ENCODE assay signal across 8 cellular contexts in genomic region chr11:12139144-12139881, GRCh38. TPM values are rescaled to one million over a fixed set of nuclear protein-coding genes. Genes with fewer than 3 reads are reported as not detected.
DNase-seq lines count a peak whose midpoint lies in the region; ATAC-seq and TF ChIP-seq lines count a peak whose summit lies in the region.

No MANE protein-coding gene starts in this region.

- peaks cover 34 to 97% of the 10 kb centered on the region in 2 experiments for H3K79me1 ChIP-seq in IMR-90 (ENCODE audit: low read depth in 1 of 2, low read length in 2 of 2)

- H3K27me3 ChIP-seq in IMR-90 (ENCODE audit: control insufficient read depth, insufficient read depth, low read length) (no peaks in the 10 kb centered on the region), left lung (no peaks in the 10 kb centered on the region), thoracic aorta (replicated peaks; ENCODE audit: insufficient read depth) (no peaks in the 10 kb centered on the region)

- DNase-seq in IMR-90: peak; percentile 94
- DNase-seq in chondrocyte (ENCODE audit: low spot score): no peak
- DNase-seq in left lung: peak in 1 of 2 donors; percentile 40
- peak; percentile 24 for DNase-seq in thoracic aorta (ENCODE audit: low spot score)
- DNase-seq in activated CD8-positive, alpha-beta memory T cell treated with anti-CD3 and anti-CD28 coated beads, Interleukin-2, amount 50 U/mL, for 48 hours: no peak
- no peak for DNase-seq in NOMO-1 (lab: John Stamatoyannopoulos, UW; ENCODE audit: unreplicated experiment in 2 of 2)

- H4K20me1 ChIP-seq in IMR-90 (ENCODE audit: insufficient read depth, low read length): peaks cover 75% of the 10 kb centered on the region

- peak overlapping the region; percentile 73 for H3K14ac ChIP-seq in IMR-90 (replicated peaks; ENCODE audit: low read depth, low read length)

- intact Hi-C loops in IMR-90 (cut with micrococcal nuclease): loop anchor here (2.0 kb wide), 1 partner anchor 19 kb away; no protein-coding TSS in a partner anchor
- intact Hi-C loops in left lung (cut with DNase I): no loop called here

- in situ Hi-C loops in IMR-90 (cut with MboI; ENCODE audit: low sequenced_read_pairs): no loop called here

- H2BK15ac ChIP-seq in IMR-90 (ENCODE audit: low read depth, low read length): peak overlapping the region; percentile 68; the same call in 1 of the 3 replicates

- H3K27ac ChIP-seq in IMR-90 (ENCODE audit: insufficient read depth, low read length) (peak overlapping the region; percentile 81), left lung (peak overlapping the region; percentile 60 to 69), thoracic aorta (peak overlapping the region; percentile 94 to 95)

- peak overlapping the region; percentile 85 for H2BK5ac ChIP-seq in IMR-90 (ENCODE audit: low read depth, low read length, poor library complexity, severe bottlenecking)

- POLR2A ChIA-PET in IMR-90 (lab: Charles Lee; ENCODE audit: unreplicated experiment): no interaction called here

- H2BK20ac ChIP-seq in IMR-90 (ENCODE audit: low read depth, low read length): peak overlapping the region; percentile 72

- peak overlapping the region; percentile 2; the same call in 1 of the 2 replicates for H3K9ac ChIP-seq in IMR-90 (ENCODE audit: low read depth, low read length)

- H3K36me3 Mint-ChIP-seq in chondrocyte (ENCODE audit: low read depth): peaks cover 16% of the 10 kb centered on the region

- H3K9me3 ChIP-seq in IMR-90 (ENCODE audit: control insufficient read depth, insufficient read depth, low read length) (no peaks in the 10 kb centered on the region), left lung (no peaks in the 10 kb centered on the region), thoracic aorta (no peaks in the 10 kb centered on the region)

- TF ChIP-seq RAD21 in IMR-90 (IDR thresholded peaks at IDR 0.05; ENCODE audit: low read length): peak; percentile 32

- H3K56ac ChIP-seq in IMR-90 (ENCODE audit: extremely low read depth, insufficient read depth, low read length): peak overlapping the region; percentile 39; the same call in 1 of the 2 replicates

- H3K4me1 Mint-ChIP-seq in chondrocyte (ENCODE audit: low read depth): peaks cover 76% of the 10 kb centered on the region

- no peaks in the 10 kb centered on the region for H3K9me3 Mint-ChIP-seq in chondrocyte (ENCODE audit: low read depth)

- H2AK9ac ChIP-seq in IMR-90 (replicated peaks; ENCODE audit: low read depth, low read length, poor library complexity): peak overlapping the region; percentile 90

- H3K36me3 ChIP-seq in IMR-90 (ENCODE audit: control insufficient read depth, insufficient read depth, low read length): peaks cover 11% of the 10 kb centered on the region
- H3K36me3 ChIP-seq in left lung: no peaks in the 10 kb centered on the region
- H3K36me3 ChIP-seq in thoracic aorta: peaks cover 12% of the 10 kb centered on the region

- peak overlapping the region; percentile 58 for H3K18ac ChIP-seq in IMR-90 (ENCODE audit: low read depth, low read length)

- H3K9me1 ChIP-seq in IMR-90 (ENCODE audit: insufficient read depth, low read length): peaks cover 74% of the 10 kb centered on the region

- dilution Hi-C loops in IMR-90 (cut with HindIII; ENCODE audit: low sequenced_read_pairs, unreplicated experiment): no loop called here

- peak overlapping the region; percentile 23; the same call in 1 of the 2 replicates for H3K4me2 ChIP-seq in IMR-90 (ENCODE audit: low read depth, low read length)

- peak overlapping the region; percentile 93 for H3K27ac Mint-ChIP-seq in chondrocyte (ENCODE audit: unreplicated experiment)

- BruUV-seq in IMR-90 (replicated peaks; lab: Mats Ljungman, UMichigan): no TSS peak

- ATAC-seq in IMR-90 (ENCODE audit: low read depth): peak; percentile 74
- peak; percentile 16 for ATAC-seq in left lung
- no peak for ATAC-seq in thoracic aorta (ENCODE audit: insufficient number of reproducible peaks, low FRiP score, low read depth)
- no peak for ATAC-seq in GM19455 (IDR thresholded peaks at IDR 0.05; ENCODE audit: unreplicated experiment)
- no peak for ATAC-seq in HG02981 (IDR thresholded peaks at IDR 0.05; ENCODE audit: unreplicated experiment)

- H2BK120ac ChIP-seq in IMR-90 (ENCODE audit: low read depth, low read length): peak overlapping the region; percentile 88

- peak overlapping the region; percentile 83 for H2AK5ac ChIP-seq in IMR-90 (ENCODE audit: low read depth, low read length)

- H3K4me1 ChIP-seq in IMR-90 (ENCODE audit: control insufficient read depth, insufficient read depth, low read length) (peaks cover 57% of the 10 kb centered on the region), left lung (peaks cover 27 to 56% of the 10 kb centered on the region in 2 donors), thoracic aorta (ENCODE audit: control insufficient read depth in 1 of 2, low read depth in 2 of 2) (peaks cover 88 to 100% of the 10 kb centered on the region in 2 donors)

- H3K4me3 Mint-ChIP-seq in chondrocyte (ENCODE audit: unreplicated experiment): peak overlapping the region; percentile 2

- TF ChIP-seq POLR2A in IMR-90 (IDR thresholded peaks at IDR 0.05; ENCODE audit: low read depth, low read length): no peak; the same call in 1 of the 2 replicates

- peak overlapping the region; percentile 38 for H4K5ac ChIP-seq in IMR-90 (ENCODE audit: low read depth, low read length)

- H3K4ac ChIP-seq in IMR-90 (ENCODE audit: low read depth, low read length): peak overlapping the region; percentile 89

- no peak overlapping the region for H3K4me3 ChIP-seq in IMR-90 (ENCODE audit: insufficient read depth, low read depth, low read length)
- H3K4me3 ChIP-seq in left lung: no peak overlapping the region
- H3K4me3 ChIP-seq in thoracic aorta: no peak overlapping the region

- H2AFZ ChIP-seq in IMR-90 (replicated peaks; ENCODE audit: low read length, poor library complexity): peak overlapping the region; percentile 38

- H3K27me3 Mint-ChIP-seq in chondrocyte (ENCODE audit: low read depth): no peaks in the 10 kb centered on the region

- peak overlapping the region; percentile 81 for H4K91ac ChIP-seq in IMR-90 (ENCODE audit: insufficient read depth, low read depth, low read length)

- no peak for TF ChIP-seq CTCF in IMR-90 (conservative IDR thresholded peaks at IDR 0.05; ENCODE audit: low read depth, low read length)
- TF ChIP-seq CTCF in chondrocyte (IDR thresholded peaks at IDR 0.05): no peak
- TF ChIP-seq CTCF in left lung (IDR thresholded peaks at IDR 0.05): no peak
- TF ChIP-seq CTCF in thoracic aorta (IDR thresholded peaks at IDR 0.05): no peak

- 34% methylated on average over 5 of the region's 12 CpGs; no CpG with 5 or more reads in 1 of the 2 experiments for WGBS in IMR-90 (ENCODE audit: extremely low coverage in 2 of 2, insufficient read length in 1 of 2), 2 experiments

- H3K23ac ChIP-seq in IMR-90 (ENCODE audit: low read depth, low read length): peak overlapping the region; percentile 88

- CTCF ChIA-PET in IMR-90 (lab: Yijun Ruan, JAX): interaction anchor here (1.0 kb wide), 1 partner anchor 81 kb away, joined by 3 read pairs; no protein-coding TSS in a partner anchor

- H4K8ac ChIP-seq in IMR-90 (ENCODE audit: low read depth in 2 of 2, low read length in 2 of 2): peak overlapping the region in 1 of 2 experiments; percentile 65; a peak in 2 of 4 replicates

TF ChIP-seq in IMR-90, 13 proteins besides CTCF, POLR2A, EP300 and RAD21:
- TF ChIP-seq CHD1 (IDR thresholded peaks at IDR 0.05; ENCODE audit: low read depth, low read length) (no peak; the same call in 1 of the 2 replicates), SMC3 (IDR thresholded peaks at IDR 0.05; ENCODE audit: low read depth, low read length) (peak; percentile 21), RCOR1 (IDR thresholded peaks at IDR 0.05; ENCODE audit: insufficient replicate concordance, low read length) (peak; percentile 65), MXI1 (IDR thresholded peaks at IDR 0.05; ENCODE audit: borderline replicate concordance, low read depth, low read length) (0 out of 2 replicates have a peak, but pooled peaks have one; percentile 40), MAFK (IDR thresholded peaks at IDR 0.05; ENCODE audit: low read depth, low read length) (no peak), BHLHE40 (IDR thresholded peaks at IDR 0.05; ENCODE audit: low read depth, low read length) (0 out of 2 replicates have a peak, but pooled peaks have one; percentile 20), FOS (IDR thresholded peaks at IDR 0.05; ENCODE audit: low read depth, low read length) (peak; percentile 64), MAZ (IDR thresholded peaks at IDR 0.05; ENCODE audit: borderline replicate concordance, low read depth, low read length) (peak; percentile 67), USF2 (IDR thresholded peaks at IDR 0.05; ENCODE audit: low read depth, low read length) (peak; percentile 75)

RNA-seq across cellular contexts. Expression of gene MICAL2, which starts 28.9 kb away (rescaled TPM):
- total RNA-seq in IMR-90 (2012; rRNA removed) (285 and 336 TPM in 2 replicates), chondrocyte (296 to 393 TPM (median 372 TPM) in 3 replicates), left lung (100 to 1,000 TPM; 242 to 293 TPM), thoracic aorta (100 to 1,000 TPM; 791 to 989 TPM)
- 141 and 170 TPM in 2 replicates for polyA plus RNA-seq in IMR-90 (2012; rRNA removed)
- 63.9 and 84.9 TPM in 2 replicates for polyA plus RNA-seq in IMR-90 (2012; cell fraction: cytosol; rRNA removed)
- 109 and 162 TPM in 2 replicates for polyA plus RNA-seq in IMR-90 (2012; cell fraction: nucleus; rRNA removed; ENCODE audit: low replicate concordance)

Comparison
In these comparisons a context has a peak if more than half of its experiments do, and no peak if none do; other contexts are left out.
1. ATAC-seq: peak in IMR-90 (single experiment) and left lung (single experiment); none in thoracic aorta (single experiment), GM19455 (single experiment) and HG02981 (single experiment).
2. DNase-seq: peak in IMR-90 (single experiment) and thoracic aorta (single experiment); none in chondrocyte (single experiment), activated CD8-positive, alpha-beta memory T cell treated with anti-CD3 and anti-CD28 coated beads, Interleukin-2, amount 50 U/mL, for 48 hours (single experiment) and NOMO-1 (0 of 2).
3. Peak in every context shown above with its lines, with median percentiles within 50 percentile points of each other: H3K27ac ChIP-seq.